Comparison of ENCODE assay signal across 25 cellular contexts in genomic region chr16:46848768-46849764, GRCh38. TPM values are rescaled to one million over a fixed set of nuclear protein-coding genes. Genes with fewer than 3 reads are reported as not detected.
DNase-seq lines count a peak whose midpoint lies in the region; ATAC-seq, FAIRE-seq and TF ChIP-seq lines count a peak whose summit lies in the region.
"Had no signal": no experiment of that assay in that cellular context is flagged by ENCODE, and none has a peak within 500 bp of the region (broad histone marks: within the 10 kb centered on the region; RNA-seq: fewer than 3 reads in every experiment).

No MANE protein-coding gene starts in this region.

- dilution Hi-C loops in mammary epithelial cell (cut with HindIII; ENCODE audit: low sequenced_read_pairs) = no loop called here

- H3K4ac ChIP-seq in mesenchymal stem cell (ENCODE audit: low read depth in 1 of 2, low read length in 2 of 2) = no peak overlapping the region

- no peak overlapping the region for H3K23ac ChIP-seq in mesenchymal stem cell (ENCODE audit: low read length in 2 of 2)

- H3K27ac ChIP-seq in HepG2 (ENCODE audit: extremely low read length, insufficient read depth, low read length) (no peak overlapping the region), right lobe of liver (no peak overlapping the region), OCI-LY1 (ENCODE audit: low read depth, low read length, poor library complexity, severe bottlenecking) (peak overlapping the region; percentile 97), neural progenitor cell (no peak overlapping the region), left lung (no peak overlapping the region), mammary epithelial cell (ENCODE audit: insufficient read depth, low read depth, low read length) (no peak overlapping the region), mesenchymal stem cell (ENCODE audit: low read length, poor library complexity, severe bottlenecking) (no peak overlapping the region)
- H3K27ac ChIP-seq: BLaER1, SJCRH30 had no signal

- no peaks in the 10 kb centered on the region for H3K9me3 Mint-ChIP-seq in neural progenitor cell
- H3K9me3 Mint-ChIP-seq: CD4-positive, CD25-positive, alpha-beta regulatory T cell had no signal

- TF ChIP-seq EP300 in HepG2 (IDR thresholded peaks at IDR 0.05; ENCODE audit: low read depth in 2 of 2, low read length in 2 of 2) = no peak
- TF ChIP-seq EP300 in HepG2 (CRISPR knock-in tag; IDR thresholded peaks at IDR 0.05; ENCODE audit: borderline replicate concordance) = no peak

- TF ChIP-seq RAD21 in HepG2 (CRISPR knock-in tag; IDR thresholded peaks at IDR 0.05) = no peak

- no peak overlapping the region for H3K9ac ChIP-seq in HepG2 (ENCODE audit: insufficient read depth, low read depth, low read length)
- H3K9ac ChIP-seq in OCI-LY1 (ENCODE audit: low read length) = peak overlapping the region; percentile 15
- no peak overlapping the region for H3K9ac ChIP-seq in neural progenitor cell
- no peak overlapping the region for H3K9ac ChIP-seq in mammary epithelial cell (ENCODE audit: insufficient read depth, low read length)
- H3K9ac ChIP-seq in mesenchymal stem cell (ENCODE audit: low read length) = no peak overlapping the region
- H3K9ac ChIP-seq: BLaER1 had no signal

- peak overlapping the region; percentile 24 for H3K27ac Mint-ChIP-seq in neural progenitor cell
- H3K27ac Mint-ChIP-seq: CD4-positive, CD25-positive, alpha-beta regulatory T cell had no signal

- no peak overlapping the region for H2BK15ac ChIP-seq in mesenchymal stem cell (ENCODE audit: low read depth, poor library complexity, severe bottlenecking)

- no peaks in the 10 kb centered on the region for H3K36me3 ChIP-seq in HepG2 (replicated peaks in 1 of 2; ENCODE audit: control insufficient read depth in 1 of 2, insufficient read depth in 2 of 2, low read length in 2 of 2)
- no peaks in the 10 kb centered on the region for H3K36me3 ChIP-seq in right lobe of liver
- H3K36me3 ChIP-seq in OCI-LY1 (ENCODE audit: insufficient read depth, low read length) = no peaks in the 10 kb centered on the region
- H3K36me3 ChIP-seq in neural progenitor cell = no peaks in the 10 kb centered on the region
- no peaks in the 10 kb centered on the region for H3K36me3 ChIP-seq in left lung
- H3K36me3 ChIP-seq in mammary epithelial cell (ENCODE audit: insufficient read depth, low read length) = no peaks in the 10 kb centered on the region
- no peaks in the 10 kb centered on the region for H3K36me3 ChIP-seq in mesenchymal stem cell (ENCODE audit: control insufficient read depth in 1 of 2, insufficient read depth in 2 of 2, low read depth in 1 of 2, low read length in 2 of 2)
- H3K36me3 ChIP-seq: BLaER1, SJCRH30 had no signal

- no peak overlapping the region for H2BK120ac ChIP-seq in mesenchymal stem cell (ENCODE audit: low read depth, low read length)

- in situ Hi-C loops in HepG2 (cut with HindIII; ENCODE audit: extremely low pct_ligation_motif_present, low pct_unique_long_range_greater_than_20kb) = no loop called here
- in situ Hi-C loops in mammary epithelial cell (cut with MboI; ENCODE audit: low sequenced_read_pairs in 2 of 2) = no loop called here

- H4K91ac ChIP-seq in mesenchymal stem cell (ENCODE audit: low read length) = no peak overlapping the region

- peaks cover 23% of the 10 kb centered on the region for H3K4me1 Mint-ChIP-seq in neural progenitor cell
- H3K4me1 Mint-ChIP-seq: CD4-positive, CD25-positive, alpha-beta regulatory T cell had no signal

- ATAC-seq in HepG2 (no peak), right lobe of liver (no peak), left lung (no peak)
- ATAC-seq: HCT116, PC-3, Right ventricle myocardium inferior, SK-N-SH treated with all-trans-retinoic acid at 6 μM for 48 hours had no signal

- H3K14ac ChIP-seq in mesenchymal stem cell (ENCODE audit: low read length in 2 of 2) = no peak overlapping the region

- CTCF ChIA-PET in HepG2 (lab: Yijun Ruan, JAX; ENCODE audit: low intra/inter-chr PET ratio, low total read pairs) (no interaction called here), mammary epithelial cell (lab: Charles Lee; ENCODE audit: low non-redundant PET) (no interaction called here)

- TF ChIP-seq CTCF in HepG2 (CRISPR knock-in tag; IDR thresholded peaks at IDR 0.05) (no peak), right lobe of liver (IDR thresholded peaks at IDR 0.05) (no peak), OCI-LY1 (IDR thresholded peaks at IDR 0.05; ENCODE audit: low read length) (no peak), neural progenitor cell (IDR thresholded peaks at IDR 0.05) (no peak), left lung (IDR thresholded peaks at IDR 0.05) (no peak), mammary epithelial cell (conservative IDR thresholded peaks at IDR 0.05 in 1 of 2, IDR thresholded peaks at IDR 0.05 in 1 of 2; ENCODE audit: extremely low read depth in 1 of 2, insufficient read depth in 1 of 2, low read depth in 1 of 2, low read length in 2 of 2) (no peak)

- H3F3A ChIP-seq in OCI-LY1 (ENCODE audit: insufficient read depth, low read length) (peaks cover 11% of the 10 kb centered on the region; the same call in 1 of the 2 replicates), neural progenitor cell (ENCODE audit: low read depth) (peaks cover 9% of the 10 kb centered on the region)

- no peak overlapping the region for H3K18ac ChIP-seq in mesenchymal stem cell (ENCODE audit: low read depth in 1 of 2, low read length in 2 of 2)

- intact Hi-C loops in HepG2 (cut with micrococcal nuclease; ENCODE audit: unreplicated experiment) = no loop called here
- intact Hi-C loops in right lobe of liver (cut with DNase I) = no loop called here
- intact Hi-C loops in left lung (cut with DNase I) = no loop called here
- intact Hi-C loops in mammary epithelial cell (cut with micrococcal nuclease) = no loop called here

- H3K79me1 ChIP-seq in mesenchymal stem cell (replicated peaks; ENCODE audit: low read length, poor library complexity, severe bottlenecking) = no peaks in the 10 kb centered on the region

- H3K4me3 Mint-ChIP-seq in neural progenitor cell = peak overlapping the region; percentile 17
- H3K4me3 Mint-ChIP-seq: CD4-positive, CD25-positive, alpha-beta regulatory T cell had no signal

- no peaks in the 10 kb centered on the region for H3K9me2 ChIP-seq in OCI-LY1 (ENCODE audit: low read depth, low read length)

- WGBS in HepG2 (ENCODE audit: low lambda C conversion rate) = 42% methylated on average over 5 of the region's 5 CpGs
- 71% methylated on average over 5 of the region's 5 CpGs for WGBS in right lobe of liver (ENCODE audit: insufficient coverage, low coverage, low lambda C conversion rate, missing lambda C conversion rate)
- 67% methylated on average over 5 of the region's 5 CpGs for WGBS in mammary epithelial cell (ENCODE audit: low coverage, missing lambda C conversion rate)
- 55% methylated on average over 1 of the region's 5 CpGs for WGBS in mesenchymal stem cell

- no peak for TF ChIP-seq POLR2A in HepG2 (IDR thresholded peaks at IDR 0.05; ENCODE audit: insufficient read depth in 1 of 2, low read depth in 2 of 2, low read length in 2 of 2)
- TF ChIP-seq POLR2A in right lobe of liver (IDR thresholded peaks at IDR 0.05) = no peak

- H4K8ac ChIP-seq in mesenchymal stem cell (ENCODE audit: low read length) = no peak overlapping the region

- no peak overlapping the region for H2BK5ac ChIP-seq in mesenchymal stem cell (ENCODE audit: low read depth, low read length, poor library complexity, severe bottlenecking)

- H3K79me2 ChIP-seq in HepG2 (ENCODE audit: insufficient read depth, low read length) (no peaks in the 10 kb centered on the region), OCI-LY1 (ENCODE audit: insufficient read depth, low read length) (no peaks in the 10 kb centered on the region), neural progenitor cell (ENCODE audit: low read depth) (no peaks in the 10 kb centered on the region), mammary epithelial cell (ENCODE audit: insufficient read depth, low read length) (no peaks in the 10 kb centered on the region)

- no peak overlapping the region for H2BK12ac ChIP-seq in mesenchymal stem cell (ENCODE audit: low read length in 2 of 2)

- H3K27me3 Mint-ChIP-seq in neural progenitor cell (ENCODE audit: insufficient read depth, low read depth) = no peaks in the 10 kb centered on the region

- H3K4me1 ChIP-seq in HepG2 (ENCODE audit: insufficient read depth, low read length) (peaks cover 47% of the 10 kb centered on the region), right lobe of liver (no peaks in the 10 kb centered on the region), OCI-LY1 (ENCODE audit: insufficient read depth, low read length, severe bottlenecking) (peaks cover 57% of the 10 kb centered on the region), neural progenitor cell (peaks cover 24% of the 10 kb centered on the region), left lung (peaks cover 0 to 3% of the 10 kb centered on the region in 2 donors), mammary epithelial cell (ENCODE audit: insufficient read depth, low read length) (no peaks in the 10 kb centered on the region), mesenchymal stem cell (ENCODE audit: control insufficient read depth, insufficient read depth, low read depth, low read length) (peaks cover 2% of the 10 kb centered on the region)
- H3K4me1 ChIP-seq: BLaER1, SJCRH30 had no signal

- BruUV-seq in HepG2 (replicated peaks; lab: Mats Ljungman, UMichigan) = no TSS peak
- BruUV-seq in mammary epithelial cell (replicated peaks; lab: Mats Ljungman, UMichigan) = no TSS peak

- POLR2A ChIA-PET in HepG2 (lab: Yijun Ruan, JAX) = no interaction called here

- DNase-seq in HepG2 (ENCODE audit: low spot score) (no peak), right lobe of liver (no peak), neural progenitor cell (ENCODE audit: low spot score) (peak; percentile 78), left lung (no peak), mammary epithelial cell (no peak), mesenchymal stem cell (no peak)
- DNase-seq: 8988T; CD4-positive, CD25-positive, alpha-beta regulatory T cell; DMS153; DND-41; NCI-H1048; NCI-H1417; NCI-H187; NCI-H2081 treated with DMSO at 0.1 percent for 48 hours; NCI-H524; NCI-H774; PC-3; SJCRH30 had no signal

- no peaks in the 10 kb centered on the region for H3K9me3 ChIP-seq in HepG2 (ENCODE audit: low read length)
- no peaks in the 10 kb centered on the region for H3K9me3 ChIP-seq in right lobe of liver
- H3K9me3 ChIP-seq in OCI-LY1 (ENCODE audit: low read length) = no peaks in the 10 kb centered on the region
- H3K9me3 ChIP-seq in neural progenitor cell (ENCODE audit: low read depth) = no peaks in the 10 kb centered on the region
- no peaks in the 10 kb centered on the region for H3K9me3 ChIP-seq in left lung
- no peaks in the 10 kb centered on the region for H3K9me3 ChIP-seq in mammary epithelial cell (replicated peaks; ENCODE audit: insufficient read depth, low read length)
- no peaks in the 10 kb centered on the region for H3K9me3 ChIP-seq in mesenchymal stem cell (ENCODE audit: control insufficient read depth, low read length)
- H3K9me3 ChIP-seq: SJCRH30 had no signal

- no peak overlapping the region for H2AK5ac ChIP-seq in mesenchymal stem cell (ENCODE audit: low read length, severe bottlenecking)

- H2AFZ ChIP-seq in HepG2 (ENCODE audit: low read length) (no peak overlapping the region), OCI-LY1 (ENCODE audit: low read length) (no peak overlapping the region), neural progenitor cell (replicated peaks) (no peak overlapping the region), mammary epithelial cell (ENCODE audit: low read depth, low read length) (no peak overlapping the region), mesenchymal stem cell (ENCODE audit: low read depth, low read length) (no peak overlapping the region)

- H3K4me2 ChIP-seq in HepG2 (ENCODE audit: low read depth, low read length) (no peak overlapping the region), OCI-LY1 (ENCODE audit: low read length) (peak overlapping the region; percentile 85; the same call in 1 of the 2 replicates), neural progenitor cell (peak overlapping the region; percentile 40), mammary epithelial cell (ENCODE audit: insufficient read depth, low read depth, low read length) (no peak overlapping the region), mesenchymal stem cell (ENCODE audit: low read length, poor library complexity, severe bottlenecking) (no peak overlapping the region)
- H3K4me2 ChIP-seq: BLaER1 had no signal

- no peaks in the 10 kb centered on the region for H3K36me3 Mint-ChIP-seq in neural progenitor cell
- H3K36me3 Mint-ChIP-seq: CD4-positive, CD25-positive, alpha-beta regulatory T cell had no signal

- FAIRE-seq in HepG2 (lab: Jason Lieb, UNC) = no peak
- FAIRE-seq: GM12892, H1 had no signal

- H4K20me1 ChIP-seq in HepG2 (ENCODE audit: insufficient read depth, low read length) (no peaks in the 10 kb centered on the region), OCI-LY1 (ENCODE audit: insufficient read depth, low read length) (no peaks in the 10 kb centered on the region), neural progenitor cell (ENCODE audit: low read depth) (no peaks in the 10 kb centered on the region), mammary epithelial cell (ENCODE audit: insufficient read depth, low read length) (no peaks in the 10 kb centered on the region)
- H4K20me1 ChIP-seq: BLaER1 had no signal

- H3K27me3 ChIP-seq in HepG2 (ENCODE audit: control insufficient read depth in 1 of 2, insufficient read depth in 2 of 2, low read length in 2 of 2) (no peaks in the 10 kb centered on the region), right lobe of liver (no peaks in the 10 kb centered on the region), OCI-LY1 (ENCODE audit: insufficient read depth, low read length) (no peaks in the 10 kb centered on the region), neural progenitor cell (no peaks in the 10 kb centered on the region), left lung (peaks cover 5 to 22% of the 10 kb centered on the region in 2 donors), mammary epithelial cell (ENCODE audit: insufficient read depth, low read length) (no peaks in the 10 kb centered on the region), mesenchymal stem cell (ENCODE audit: control insufficient read depth in 1 of 2, insufficient read depth in 1 of 2, low read length in 2 of 2) (peaks cover 0 to 13% of the 10 kb centered on the region in 2 experiments)
- H3K27me3 ChIP-seq: BLaER1 had no signal

- H3K4me3 ChIP-seq in HepG2 (replicated peaks in 1 of 3; ENCODE audit: insufficient read depth in 1 of 3, low read depth in 2 of 3, low read length in 3 of 3) = no peak overlapping the region
- H3K4me3 ChIP-seq in right lobe of liver = no peak overlapping the region
- no peak overlapping the region for H3K4me3 ChIP-seq in OCI-LY1 (ENCODE audit: low read depth, low read length, poor library complexity, severe bottlenecking)
- no peak overlapping the region for H3K4me3 ChIP-seq in neural progenitor cell
- no peak overlapping the region for H3K4me3 ChIP-seq in left lung
- H3K4me3 ChIP-seq in mammary epithelial cell (replicated peaks in 1 of 3; ENCODE audit: insufficient read depth in 1 of 3, low read depth in 2 of 3, low read length in 3 of 3) = no peak overlapping the region
- no peak overlapping the region for H3K4me3 ChIP-seq in mesenchymal stem cell (ENCODE audit: insufficient read depth in 1 of 2, low read depth in 1 of 2, low read length in 2 of 2)
- H3K4me3 ChIP-seq: BLaER1, SJCRH30 had no signal

RNA-seq across cellular contexts. Expression of gene C16orf87, which starts 18.1 kb away (rescaled TPM):
- total RNA-seq in HepG2 (2016; rRNA removed; fragmentation: Illumina TruSeq; extraction: Trizol) (19.5 and 27.6 TPM in 2 replicates), right lobe of liver (1 to 10 TPM; 5.5 to 9.8 (median 7.4) TPM), neural progenitor cell (ENCODE audit: low replicate concordance) (40.9 and 66.7 TPM in 2 replicates), left lung (1 to 10 TPM; 6.2 to 9.3 TPM), mammary epithelial cell (10 to 100 TPM in 1 of 2 donors, 1 to 10 TPM in 1; 8.0 to 12.3 TPM)
- total RNA-seq in HepG2 (2016; cell fraction: cytosol; rRNA removed; fragmentation: Illumina TruSeq; extraction: Trizol; ENCODE audit: low read depth) = 12.4 and 15.0 TPM in 2 replicates
- total RNA-seq in HepG2 (2016; cell fraction: insoluble cytoplasmic fraction; rRNA removed; fragmentation: Illumina TruSeq; extraction: Trizol) = 20.6 and 26.6 TPM in 2 replicates
- total RNA-seq in HepG2 (2016; cell fraction: membrane; rRNA removed; fragmentation: Illumina TruSeq; extraction: Trizol) = 21.9 and 26.0 TPM in 2 replicates
- 10.7 and 12.4 TPM in 2 replicates for total RNA-seq in HepG2 (2016; cell fraction: nucleus; rRNA removed; fragmentation: Illumina TruSeq; extraction: Trizol)
- polyA plus RNA-seq in HepG2 (2011; rRNA removed) (5.7 and 8.6 TPM in 2 replicates), mammary epithelial cell (3.5 TPM)
- polyA plus RNA-seq in HepG2 (2011; cell fraction: cytosol; rRNA removed) = 4.2 and 5.6 TPM in 2 replicates
- 2.1 and 3.9 TPM in 2 replicates for polyA plus RNA-seq in HepG2 (2011; cell fraction: nucleus; rRNA removed)
- polyA plus RNA-seq in HepG2 (2012) = 12.9 and 18.1 TPM in 2 replicates
- polyA plus RNA-seq in HepG2 (2016; cell fraction: cytosol; fragmentation: Illumina TruSeq; extraction: Trizol; ENCODE audit: low read depth) = 8.5 and 11.4 TPM in 2 replicates
- polyA plus RNA-seq in HepG2 (2016; cell fraction: insoluble cytoplasmic fraction; fragmentation: Illumina TruSeq; extraction: Trizol; ENCODE audit: low read depth) = 31.9 and 33.4 TPM in 2 replicates
- 14.6 and 16.7 TPM in 2 replicates for polyA plus RNA-seq in HepG2 (2016; cell fraction: membrane; fragmentation: Illumina TruSeq; extraction: Trizol; ENCODE audit: low read depth)
- 17.0 and 18.6 TPM in 2 replicates for polyA plus RNA-seq in HepG2 (2016; cell fraction: nucleus; fragmentation: Illumina TruSeq; extraction: Trizol; ENCODE audit: insufficient read depth, low read depth)
- polyA minus RNA-seq in HepG2 (2011; rRNA and poly(A)+ RNA removed; ENCODE audit: low replicate concordance) = 3.1 and 4.3 TPM in 2 replicates
- 5.7 and 6.3 TPM in 2 replicates for polyA minus RNA-seq in HepG2 (2011; cell fraction: cytosol; rRNA and poly(A)+ RNA removed)
- polyA minus RNA-seq in HepG2 (2011; cell fraction: nucleus; rRNA and poly(A)+ RNA removed) = 10.3 and 11.4 TPM in 2 replicates
- 4.4 TPM for polyA minus RNA-seq in mammary epithelial cell
- polyA plus RNA-seq in mesenchymal stem cell (2013, experiment 1 of 2) = 15.3 TPM
- polyA plus RNA-seq in mesenchymal stem cell (2013, experiment 2 of 2) = 16.3 TPM

RNA-seq across cellular contexts. Expression of gene GPT2, which starts 35.1 kb away (rescaled TPM):
- total RNA-seq in HepG2 (2016; rRNA removed; fragmentation: Illumina TruSeq; extraction: Trizol) = 130 and 138 TPM in 2 replicates
- 22.1 and 23.2 TPM in 2 replicates for total RNA-seq in HepG2 (2016; cell fraction: cytosol; rRNA removed; fragmentation: Illumina TruSeq; extraction: Trizol; ENCODE audit: low read depth)
- total RNA-seq in HepG2 (2016; cell fraction: insoluble cytoplasmic fraction; rRNA removed; fragmentation: Illumina TruSeq; extraction: Trizol) = 114 and 146 TPM in 2 replicates
- total RNA-seq in HepG2 (2016; cell fraction: membrane; rRNA removed; fragmentation: Illumina TruSeq; extraction: Trizol) = 63.0 and 65.0 TPM in 2 replicates
- 59.4 and 71.5 TPM in 2 replicates for total RNA-seq in HepG2 (2016; cell fraction: nucleus; rRNA removed; fragmentation: Illumina TruSeq; extraction: Trizol)
- polyA plus RNA-seq in HepG2 (2011; rRNA removed) = 267 and 269 TPM in 2 replicates
- polyA plus RNA-seq in HepG2 (2011; cell fraction: cytosol; rRNA removed) = 182 and 277 TPM in 2 replicates
- polyA plus RNA-seq in HepG2 (2011; cell fraction: nucleus; rRNA removed) = 334 and 385 TPM in 2 replicates
- polyA plus RNA-seq in HepG2 (2012) = 220 and 249 TPM in 2 replicates
- 21.5 and 27.7 TPM in 2 replicates for polyA plus RNA-seq in HepG2 (2016; cell fraction: cytosol; fragmentation: Illumina TruSeq; extraction: Trizol; ENCODE audit: low read depth)
- 122 and 156 TPM in 2 replicates for polyA plus RNA-seq in HepG2 (2016; cell fraction: insoluble cytoplasmic fraction; fragmentation: Illumina TruSeq; extraction: Trizol; ENCODE audit: low read depth)
- 42.5 and 45.9 TPM in 2 replicates for polyA plus RNA-seq in HepG2 (2016; cell fraction: membrane; fragmentation: Illumina TruSeq; extraction: Trizol; ENCODE audit: low read depth)
- polyA plus RNA-seq in HepG2 (2016; cell fraction: nucleus; fragmentation: Illumina TruSeq; extraction: Trizol; ENCODE audit: insufficient read depth, low read depth) = 148 and 163 TPM in 2 replicates
- 33.0 and 786 TPM in 2 replicates for polyA minus RNA-seq in HepG2 (2011; rRNA and poly(A)+ RNA removed; ENCODE audit: low replicate concordance)
- polyA minus RNA-seq in HepG2 (2011; cell fraction: cytosol; rRNA and poly(A)+ RNA removed) = 198 TPM in 2 replicates
- 79.2 and 86.4 TPM in 2 replicates for polyA minus RNA-seq in HepG2 (2011; cell fraction: nucleus; rRNA and poly(A)+ RNA removed)
- total RNA-seq in right lobe of liver = 100 to 1,000 TPM in 2 of 6 experiments, 10 to 100 TPM in 4; 30.8 to 163 (median 92.0) TPM
- total RNA-seq in neural progenitor cell (ENCODE audit: low replicate concordance) = 21.6 and 37.7 TPM in 2 replicates
- total RNA-seq in left lung = 1 to 10 TPM; 9.1 to 10.0 TPM
- 10 to 100 TPM; 59.9 to 81.5 TPM for total RNA-seq in mammary epithelial cell
- polyA plus RNA-seq in mammary epithelial cell = 34.8 TPM
- polyA minus RNA-seq in mammary epithelial cell = 25.3 TPM
- 6.0 TPM for polyA plus RNA-seq in mesenchymal stem cell (2013, experiment 1 of 2)
- 6.8 TPM for polyA plus RNA-seq in mesenchymal stem cell (2013, experiment 2 of 2)

Comparison
In these comparisons a context has a peak if more than half of its experiments do, and no peak if none do; other contexts are left out.
1. H3K4me2 ChIP-seq: peak in OCI-LY1 (single experiment) and neural progenitor cell (single experiment); none in HepG2 (single experiment), mammary epithelial cell (single experiment) and mesenchymal stem cell (single experiment).